Comparison of ENCODE assay signal across 8 cellular contexts in the genomic region with DNA sequence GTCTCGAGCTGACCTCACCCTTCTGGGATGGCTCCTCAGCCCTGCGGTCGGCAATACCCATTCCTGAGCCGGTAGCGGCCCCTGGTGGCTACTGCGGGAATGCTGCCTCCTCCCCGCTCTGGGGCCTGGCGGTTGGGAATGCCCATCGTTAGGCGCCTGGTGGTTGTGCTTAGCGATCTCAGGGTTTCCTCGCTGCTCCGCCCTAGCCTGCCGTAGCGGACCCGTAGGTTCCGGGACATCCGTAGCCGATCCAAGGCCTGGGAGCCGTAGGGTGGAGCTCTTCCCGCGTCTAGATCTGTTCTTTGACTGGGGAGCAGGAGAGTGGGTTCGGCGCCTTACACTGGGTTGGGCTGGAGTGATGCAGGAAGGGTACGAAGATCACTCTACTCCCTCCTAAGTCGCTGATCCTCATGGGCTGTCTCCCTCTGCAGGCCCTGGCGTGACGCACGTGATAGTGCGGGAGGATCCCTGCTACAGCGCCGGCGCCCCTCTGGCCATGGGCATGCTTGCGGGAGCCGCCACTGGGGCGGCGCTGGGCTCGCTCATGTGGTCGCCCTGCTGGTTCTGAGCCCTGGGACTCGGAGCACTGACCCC.
DNase-seq lines count a peak whose midpoint lies in the region; ATAC-seq lines count a peak whose summit lies in the region.

No MANE protein-coding gene starts in this region.

- H3K27ac ChIP-seq in cingulate gyrus (ENCODE audit: low read depth, low read length) (peak overlapping the region; percentile 87), layer of hippocampus (ENCODE audit: low read depth, low read length) (peak overlapping the region; percentile 84)

- DNase-seq in GM04503 (ENCODE audit: low read depth) (peak; percentile 39), NCI-H446 treated with DMSO at 0.1 percent for 48 hours (lab: John Stamatoyannopoulos, UW) (peak; percentile 41), NCI-H2081 treated with DMSO at 0.1 percent for 48 hours (lab: John Stamatoyannopoulos, UW) (no peak)
- peak; percentile 92 for DNase-seq in activated CD4-positive, alpha-beta T cell treated with anti-CD3 and anti-CD28 coated beads for 48 hours
- peak; percentile 69 to 83 (median 81) for DNase-seq in stimulated activated CD4-positive, alpha-beta T cell treated with anti-CD3 and anti-CD28 coated beads, Interleukin-1b, Interleukin-23, amount 100 ng/mL, for 24 hours (ENCODE audit: low read depth in 4 of 4, low spot score in 1 of 4)

- peak; percentile 69 for ATAC-seq in HG02885 (IDR thresholded peaks at IDR 0.05; ENCODE audit: poor library complexity, unreplicated experiment)

- no peaks in the 10 kb centered on the region for H3K27me3 ChIP-seq in layer of hippocampus (ENCODE audit: control insufficient read depth, insufficient read depth, low read length)
